ENCODE assay signal across 8 cellular contexts in genomic region chr6:69846312-69846711, GRCh38. TPM values are rescaled to one million over a fixed set of nuclear protein-coding genes. Genes with fewer than 3 reads are reported as not detected.
"Had no signal": no experiment of that assay in that cellular context is flagged by ENCODE, and none has a peak within 500 bp of the region (broad histone marks: within the 10 kb centered on the region; RNA-seq: fewer than 3 reads in every experiment).

No MANE protein-coding gene starts in this region.

- FAIRE-seq: HTR-8/SVneo, K562 had no signal

- DNase-seq: IMR-90, KBM-7, KG1 had no signal

- H3K27ac ChIP-seq: HL-60 had no signal

- ATAC-seq: K562 had no signal

- H3K4me3 ChIP-seq: K562 had no signal

RNA-seq across cellular contexts. Expression of gene COL19A1, which starts 20.0 kb away (rescaled TPM):
- total RNA-seq: HT-29, HT1080, K562 had no signal
- polyA plus RNA-seq: IMR-90, K562 had no signal
